26 cellular contexts compared by ENCODE assay signal in the genomic region with DNA sequence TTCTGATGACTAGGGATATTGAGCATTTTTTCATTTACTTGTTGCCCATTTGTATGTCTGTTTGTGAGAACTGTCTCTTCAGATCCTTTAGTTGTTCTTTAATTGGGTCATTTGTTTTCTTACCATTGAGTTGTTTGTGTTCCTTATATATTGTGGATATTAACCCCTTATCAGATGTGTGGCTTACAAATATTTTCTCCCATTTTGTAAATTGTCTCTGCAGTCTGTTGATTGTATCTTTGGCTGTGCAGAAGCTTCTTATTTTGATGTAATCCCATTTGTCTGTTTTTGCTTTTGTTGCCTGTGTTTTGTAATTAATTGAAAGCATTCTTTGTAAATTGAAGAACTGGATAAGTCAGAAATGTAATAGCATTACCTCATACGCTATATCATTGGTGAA.
"Had no signal": no experiment of that assay in that cellular context is flagged by ENCODE, and none has a peak within 500 bp of the region (broad histone marks: within the 10 kb centered on the region; RNA-seq: fewer than 3 reads in every experiment).

No MANE protein-coding gene starts in this region.

- H3K4me1 Mint-ChIP-seq: activated CD4-positive, alpha-beta memory T cell treated with anti-CD3 and anti-CD28 coated beads, Interleukin-2, amount 10 ng/mL, durations not matched to agents 7 days and 5 days; activated CD4-positive, alpha-beta T cell treated with anti-CD3 and anti-CD28 coated beads, Interleukin-2, amount 10 ng/mL, durations not matched to agents 7 days and 5 days; activated T-helper 17 cell treated with anti-CD3 and anti-CD28 coated beads, Interleukin-2, amount 50 U/mL, for 72 hours; naive thymus-derived CD8-positive, alpha-beta T cell had no signal

- H3K27ac Mint-ChIP-seq: activated CD4-positive, alpha-beta memory T cell treated with anti-CD3 and anti-CD28 coated beads, Interleukin-2, amount 10 ng/mL, durations not matched to agents 7 days and 5 days; activated CD4-positive, alpha-beta T cell treated with anti-CD3 and anti-CD28 coated beads, Interleukin-2, amount 10 ng/mL, durations not matched to agents 7 days and 5 days; activated T-cell treated with anti-CD3 and anti-CD28 coated beads, Interleukin-2, amount 50 U/mL, for 24 hours; activated T-helper 17 cell treated with anti-CD3 and anti-CD28 coated beads, Interleukin-2, amount 50 U/mL, for 72 hours; naive thymus-derived CD8-positive, alpha-beta T cell had no signal

- H3K9me3 ChIP-seq: colonic mucosa, gastrocnemius medialis, thyroid gland, upper lobe of left lung, vagina had no signal

- H3K36me3 Mint-ChIP-seq: naive thymus-derived CD8-positive, alpha-beta T cell had no signal

- H3K4me3 Mint-ChIP-seq: activated CD4-positive, alpha-beta memory T cell treated with anti-CD3 and anti-CD28 coated beads, Interleukin-2, amount 10 ng/mL, durations not matched to agents 7 days and 5 days; activated CD4-positive, alpha-beta T cell treated with anti-CD3 and anti-CD28 coated beads, Interleukin-2, amount 10 ng/mL, durations not matched to agents 7 days and 5 days; activated T-cell treated with anti-CD3 and anti-CD28 coated beads, Interleukin-2, amount 50 U/mL, for 24 hours; activated T-helper 17 cell treated with anti-CD3 and anti-CD28 coated beads, Interleukin-2, amount 50 U/mL, for 72 hours; naive thymus-derived CD8-positive, alpha-beta T cell; neural crest cell had no signal

- H3K4me1 ChIP-seq: colonic mucosa, gastrocnemius medialis, parathyroid adenoma, thyroid gland, upper lobe of left lung, vagina had no signal

- H3K4me3 ChIP-seq: colonic mucosa, gastrocnemius medialis, hepatocyte, thyroid gland, upper lobe of left lung, vagina had no signal

- H3K27ac ChIP-seq: colonic mucosa, gastrocnemius medialis, hepatocyte, parathyroid adenoma, thyroid gland, upper lobe of left lung, vagina, VCaP had no signal

- DNase-seq: activated CD4-positive, alpha-beta memory T cell treated with anti-CD3 and anti-CD28 coated beads, Interleukin-2, amount 10 ng/mL, durations not matched to agents 7 days and 5 days; activated CD4-positive, alpha-beta T cell treated with anti-CD3 and anti-CD28 coated beads, Interleukin-2, amount 10 ng/mL, durations not matched to agents 7 days and 5 days; activated CD8-positive, alpha-beta memory T cell treated with anti-CD3 and anti-CD28 coated beads, Interleukin-2, amount 50 U/mL, for 48 hours; activated gamma-delta T cell treated with Interleukin-2 at 50 U/mL for 16 hours; activated naive CD4-positive, alpha-beta T cell treated with anti-CD3 and anti-CD28 coated beads, Interleukin-2, amount 50 U/mL, for 16 hours; activated T-cell treated with anti-CD3 and anti-CD28 coated beads, Interleukin-2, amount 50 U/mL, for 24 hours; amniotic stem cell; colonic mucosa; effector memory CD4-positive, alpha-beta T cell; erythroblast; gastrocnemius medialis; left colon; naive thymus-derived CD8-positive, alpha-beta T cell; occipital lobe; right cardiac atrium; stimulated activated CD4-positive, alpha-beta T cell treated with anti-CD3 and anti-CD28 coated beads, Interleukin-2, amount 100 ng/mL, for 48 hours; stimulated activated naive CD8-positive, alpha-beta T cell treated with anti-CD3 and anti-CD28 coated beads, Interleukin-15, Interleukin-2, amounts not matched to agents 100 U/mL and 50 U/mL, for 24 hours; thyroid gland; upper lobe of left lung had no signal

- H3K36me3 ChIP-seq: colonic mucosa, gastrocnemius medialis, thyroid gland, upper lobe of left lung, vagina had no signal

- H3K27me3 Mint-ChIP-seq: activated CD4-positive, alpha-beta memory T cell treated with anti-CD3 and anti-CD28 coated beads, Interleukin-2, amount 10 ng/mL, durations not matched to agents 7 days and 5 days; activated CD4-positive, alpha-beta T cell treated with anti-CD3 and anti-CD28 coated beads, Interleukin-2, amount 10 ng/mL, durations not matched to agents 7 days and 5 days; activated T-cell treated with anti-CD3 and anti-CD28 coated beads, Interleukin-2, amount 50 U/mL, for 24 hours; activated T-helper 17 cell treated with anti-CD3 and anti-CD28 coated beads, Interleukin-2, amount 50 U/mL, for 72 hours; naive thymus-derived CD8-positive, alpha-beta T cell had no signal

- ATAC-seq: activated CD4-positive, CD25-positive, alpha-beta regulatory T cell treated with anti-CD3 and anti-CD28 coated beads, Interleukin-2, amount 50 U/mL, for 24 hours; activated T-helper 17 cell treated with anti-CD3 and anti-CD28 coated beads, Interleukin-2, amount 50 U/mL, for 72 hours; gastrocnemius medialis; left colon; naive thymus-derived CD8-positive, alpha-beta T cell; right cardiac atrium; stimulated activated naive CD8-positive, alpha-beta T cell treated with anti-CD3 and anti-CD28 coated beads, Interleukin-15, Interleukin-2, amounts not matched to agents 100 U/mL and 50 U/mL, for 24 hours had no signal
